Comparison of ENCODE assay signal across 7 cellular contexts in the genomic region with DNA sequence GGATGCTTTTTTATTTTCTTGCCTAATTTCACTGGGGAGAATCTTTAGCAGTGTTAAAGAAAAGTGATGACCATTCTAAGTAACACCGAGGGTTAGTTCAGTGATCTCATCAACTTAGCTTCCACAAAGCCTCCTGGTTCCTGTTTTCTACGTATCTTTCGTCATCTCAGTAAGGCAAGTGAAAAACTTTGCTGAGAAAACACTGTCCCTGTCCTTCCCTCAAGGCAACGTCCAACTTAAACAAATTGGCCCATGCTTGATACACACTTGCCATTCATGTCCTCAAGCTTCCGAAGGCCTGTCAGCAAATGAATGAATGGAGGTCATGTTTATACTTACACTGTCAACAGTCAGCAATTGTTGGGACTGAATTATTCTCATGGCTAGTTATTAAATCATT.
A peak's percentile ranks its signal among the peaks of the same experiment; 100 is the strongest.
DNase-seq lines count a peak whose midpoint lies in the region; ATAC-seq and TF ChIP-seq lines count a peak whose summit lies in the region.
"Not testable (repeated sequence)": the region's sequence is repeated elsewhere in the genome, so short reads cannot be mapped to it uniquely, and the experiment has no call there.

No MANE protein-coding gene starts in this region.

- peak; percentile 35 for ATAC-seq in GM18498 (IDR thresholded peaks at IDR 0.05; ENCODE audit: unreplicated experiment)
- peak; percentile 47 for ATAC-seq in GM18868 (IDR thresholded peaks at IDR 0.05; ENCODE audit: unreplicated experiment)
- peak; percentile 6 for ATAC-seq in GM19452 (IDR thresholded peaks at IDR 0.05; ENCODE audit: unreplicated experiment)
- peak; percentile 10 for ATAC-seq in HG02763 (IDR thresholded peaks at IDR 0.05; ENCODE audit: unreplicated experiment)
- peak; percentile 44 for ATAC-seq in HG03103 (IDR thresholded peaks at IDR 0.05; ENCODE audit: low read depth, unreplicated experiment)

- H3K9me2 ChIP-seq in MM.1S (replicated peaks; ENCODE audit: insufficient read depth, low read length) = not testable (repeated sequence)

- not testable (repeated sequence) for H3K79me2 ChIP-seq in MM.1S (ENCODE audit: low read length)

- H3K4me2 ChIP-seq in MM.1S (ENCODE audit: low read depth, low read length) = peak overlapping the region; percentile 46; the same call in 1 of the 2 replicates

- not testable (repeated sequence) for H2AFZ ChIP-seq in MM.1S (ENCODE audit: low read length)

- H3K27ac ChIP-seq in MM.1S (ENCODE audit: low read length) = not testable (repeated sequence)

- H3F3A ChIP-seq in MM.1S (ENCODE audit: insufficient read depth, low read length) = not testable (repeated sequence)

- not testable (repeated sequence) for H3K36me3 ChIP-seq in MM.1S (replicated peaks; ENCODE audit: insufficient read depth, low read length)

- DNase-seq in MM.1S = not testable (repeated sequence)
- DNase-seq in SKM-1 treated with dmso at 0.1 percent for 144 hours (lab: John Stamatoyannopoulos, UW; ENCODE audit: unreplicated experiment) = peak; percentile 25

- not testable (repeated sequence) for H3K9me3 ChIP-seq in MM.1S (replicated peaks; ENCODE audit: insufficient read depth, low read length)

- H4K20me1 ChIP-seq in MM.1S (ENCODE audit: insufficient read depth, low read length) = not testable (repeated sequence)

- not testable (repeated sequence) for H3K27me3 ChIP-seq in MM.1S (replicated peaks; ENCODE audit: insufficient read depth, low read length)

- not testable (repeated sequence) for H3K9ac ChIP-seq in MM.1S (ENCODE audit: low read length)

- H3K4me1 ChIP-seq in MM.1S (ENCODE audit: low read length) = peaks cover 14% of the 10 kb centered on the region

- not testable (repeated sequence) for H3K4me3 ChIP-seq in MM.1S (ENCODE audit: low read length)

- not testable (repeated sequence) for TF ChIP-seq CTCF in MM.1S (IDR thresholded peaks at IDR 0.05; ENCODE audit: low read length)
